ENCODE assay signal across 6 cellular contexts in genomic region chr11:119101367-119101758, GRCh38. TPM values are rescaled to one million over a fixed set of nuclear protein-coding genes. Genes with fewer than 3 reads are reported as not detected.
DNase-seq lines count a peak whose midpoint lies in the region; ATAC-seq lines count a peak whose summit lies in the region.

No MANE protein-coding gene starts in this region.

- peaks cover 17 to 41% (median 36%) of the 10 kb centered on the region in 3 donors for H3K4me1 Mint-ChIP-seq in IgD-negative memory B cell
- H3K4me1 Mint-ChIP-seq in effector memory CD8-positive, alpha-beta T cell (ENCODE audit: low read depth in 2 of 2): peaks cover 21 to 25% of the 10 kb centered on the region in 2 donors

- peak overlapping the region; percentile 93 to 99 (median 99) for H3K27ac Mint-ChIP-seq in IgD-negative memory B cell
- H3K27ac Mint-ChIP-seq in effector memory CD8-positive, alpha-beta T cell: peak overlapping the region; percentile 95 to 98

- intact Hi-C loops in posterior vena cava (cut with DNase I): no loop called here

- DNase-seq in DMS53 (lab: John Stamatoyannopoulos, UW): peak; percentile 83
- DNase-seq in DMS53 treated with DMSO at 0.1 percent for 48 hours (lab: John Stamatoyannopoulos, UW; ENCODE audit: unreplicated experiment): no peak
- DNase-seq in effector memory CD8-positive, alpha-beta T cell: no peak
- DNase-seq in skeletal muscle cell (ENCODE audit: low read depth): no peak
- no peak for DNase-seq in posterior vena cava (ENCODE audit: low spot score)

- H3K4me3 Mint-ChIP-seq in IgD-negative memory B cell: peak overlapping the region; percentile 92 to 99 (median 96)
- peak overlapping the region; percentile 90 to 92 for H3K4me3 Mint-ChIP-seq in effector memory CD8-positive, alpha-beta T cell

- H3K27me3 Mint-ChIP-seq in IgD-negative memory B cell: no peaks in the 10 kb centered on the region
- H3K27me3 Mint-ChIP-seq in effector memory CD8-positive, alpha-beta T cell: no peaks in the 10 kb centered on the region

- H3K9me3 Mint-ChIP-seq in IgD-negative memory B cell: no peaks in the 10 kb centered on the region
- H3K9me3 Mint-ChIP-seq in effector memory CD8-positive, alpha-beta T cell: no peaks in the 10 kb centered on the region

- ATAC-seq in effector memory CD8-positive, alpha-beta T cell (replicated peaks): peak; percentile 7

- H3K36me3 Mint-ChIP-seq in IgD-negative memory B cell: peaks cover 2% of the 10 kb centered on the region
- peaks cover 19% of the 10 kb centered on the region for H3K36me3 Mint-ChIP-seq in effector memory CD8-positive, alpha-beta T cell (ENCODE audit: insufficient read depth)

- H3K4me3 ChIP-seq in skeletal muscle cell (ENCODE audit: low read depth, low read length): peak overlapping the region; percentile 92

RNA-seq across cellular contexts. Expression of gene DPAGT1, which starts 0.3 kb away (rescaled TPM):
- 34.7 TPM for polyA plus RNA-seq in IgD-negative memory B cell
- 10 to 100 TPM; 23.8 to 24.2 TPM for total RNA-seq in posterior vena cava

RNA-seq across cellular contexts. Expression of gene C2CD2L, which starts 5.8 kb away (rescaled TPM):
- 5.6 TPM for polyA plus RNA-seq in IgD-negative memory B cell
- total RNA-seq in posterior vena cava: 1 to 10 TPM; 7.4 to 8.5 TPM

RNA-seq across cellular contexts. Expression of gene HMBS, which starts 16.7 kb away (rescaled TPM):
- polyA plus RNA-seq in IgD-negative memory B cell: 24.8 TPM
- 10 to 100 TPM; 16.8 to 21.1 TPM for total RNA-seq in posterior vena cava

RNA-seq across cellular contexts. Expression of gene HINFP, which starts 20.0 kb away (rescaled TPM):
- polyA plus RNA-seq in IgD-negative memory B cell: 12.9 TPM
- total RNA-seq in posterior vena cava: 10 to 100 TPM; 10.8 to 13.4 TPM

RNA-seq across cellular contexts. Expression of gene VPS11, which starts 33.7 kb away (rescaled TPM):
- 52.6 TPM for polyA plus RNA-seq in IgD-negative memory B cell
- 10 to 100 TPM; 24.8 to 26.6 TPM for total RNA-seq in posterior vena cava
